Comparison of ENCODE assay signal across 23 cellular contexts in genomic region chr12:114396153-114396868, GRCh38. TPM values are rescaled to one million over a fixed set of nuclear protein-coding genes. Genes with fewer than 3 reads are reported as not detected.
DNase-seq lines count a peak whose midpoint lies in the region; ATAC-seq and TF ChIP-seq lines count a peak whose summit lies in the region.
"Had no signal": no experiment of that assay in that cellular context is flagged by ENCODE, and none has a peak within 500 bp of the region (broad histone marks: within the 10 kb centered on the region; RNA-seq: fewer than 3 reads in every experiment).

No MANE protein-coding gene starts in this region.

- no peak overlapping the region for H3K27ac ChIP-seq in GM23338 (ENCODE audit: low read depth)
- H3K27ac ChIP-seq: SJCRH30, transverse colon had no signal

- H4K20me1 ChIP-seq in GM23338 (replicated peaks; ENCODE audit: insufficient read depth): peaks cover 28% of the 10 kb centered on the region

- peak overlapping the region; percentile 46 for H3K4me3 ChIP-seq in GM23338
- H3K4me3 ChIP-seq: SJCRH30, transverse colon had no signal

- intact Hi-C loops in left ventricle myocardium superior (cut with micrococcal nuclease): no loop called here

- H3K27me3 ChIP-seq in GM23338 (ENCODE audit: insufficient read depth): peaks cover 100% of the 10 kb centered on the region

- H3K79me2 ChIP-seq in GM23338 (replicated peaks; ENCODE audit: insufficient read depth): no peaks in the 10 kb centered on the region

- no peak overlapping the region for H3K27ac Mint-ChIP-seq in GM23338
- H3K27ac Mint-ChIP-seq: activated naive CD8-positive, alpha-beta T cell treated with anti-CD3 and anti-CD28 coated beads, Interleukin-2, amount 10 ng/mL, durations not matched to agents 7 days and 5 days; activated T-helper 1 cell treated with anti-CD3 and anti-CD28 coated beads, Interleukin-12 subunit alpha, Interleukin-12 subunit beta, Interleukin-2, Interleukin-4 antibody, amounts not matched to agents 30 ng/mL and 10 ng/mL and 1 ng/mL, durations not matched to agents 14 hours and 24 hours and 36 hours; dendritic cell treated with granulocyte-macrophage colony-stimulating factor and Interleukin-4, amounts not matched to agents 40 ng/mL and 50 ng/mL, for 4 days; stimulated activated naive CD8-positive, alpha-beta T cell treated with anti-CD3 and anti-CD28 coated beads, Interleukin-15, Interleukin-2, amounts not matched to agents 100 ng/mL and 50 ng/mL, for 24 hours had no signal

- no peak overlapping the region for H2AFZ ChIP-seq in GM23338

- peaks cover 19% of the 10 kb centered on the region; the same call in 1 of the 2 replicates for H3F3A ChIP-seq in GM23338 (replicated peaks; ENCODE audit: low read depth)

- H3K4me1 Mint-ChIP-seq in GM23338: peaks cover 72% of the 10 kb centered on the region
- H3K4me1 Mint-ChIP-seq: activated naive CD8-positive, alpha-beta T cell treated with anti-CD3 and anti-CD28 coated beads, Interleukin-2, amount 10 ng/mL, durations not matched to agents 7 days and 5 days had no signal

- no peaks in the 10 kb centered on the region for H3K9me2 ChIP-seq in GM23338 (ENCODE audit: insufficient read depth)

- H3K27me3 Mint-ChIP-seq in GM23338 (ENCODE audit: insufficient read depth, low read depth, poor library complexity): peaks cover 88% of the 10 kb centered on the region

- no peaks in the 10 kb centered on the region; the same call in 2 of the 3 replicates for H3K36me3 Mint-ChIP-seq in GM23338 (ENCODE audit: low read depth)
- H3K36me3 Mint-ChIP-seq: activated naive CD8-positive, alpha-beta T cell treated with anti-CD3 and anti-CD28 coated beads, Interleukin-2, amount 10 ng/mL, durations not matched to agents 7 days and 5 days had no signal

- H3K4me3 Mint-ChIP-seq in GM23338: peak overlapping the region; percentile 50; the same call in 2 of the 3 replicates
- H3K4me3 Mint-ChIP-seq: activated naive CD8-positive, alpha-beta T cell treated with anti-CD3 and anti-CD28 coated beads, Interleukin-2, amount 10 ng/mL, durations not matched to agents 7 days and 5 days; activated T-helper 1 cell treated with anti-CD3 and anti-CD28 coated beads, Interleukin-12 subunit alpha, Interleukin-12 subunit beta, Interleukin-2, Interleukin-4 antibody, amounts not matched to agents 30 ng/mL and 10 ng/mL and 1 ng/mL, durations not matched to agents 14 hours and 24 hours and 36 hours; dendritic cell treated with granulocyte-macrophage colony-stimulating factor and Interleukin-4, amounts not matched to agents 40 ng/mL and 50 ng/mL, for 4 days; stimulated activated naive CD8-positive, alpha-beta T cell treated with anti-CD3 and anti-CD28 coated beads, Interleukin-15, Interleukin-2, amounts not matched to agents 100 ng/mL and 50 ng/mL, for 24 hours had no signal

- peak; percentile 39 for DNase-seq in GM23338 (ENCODE audit: low spot score)
- no peak for DNase-seq in left ventricle myocardium superior
- DNase-seq in retina: peak; percentile 80
- no peak for DNase-seq in activated T-cell treated with anti-CD3 and anti-CD28 coated beads, Interleukin-2, amount 50 U/mL, for 48 hours
- no peak for DNase-seq in T-helper 9 cell
- DNase-seq: activated CD8-positive, alpha-beta memory T cell treated with anti-CD3 and anti-CD28 coated beads for 24 hours; activated naive CD8-positive, alpha-beta T cell treated with anti-CD3 and anti-CD28 coated beads, Interleukin-2, amount 10 ng/mL, durations not matched to agents 7 days and 5 days; AML-193; NCI-H1436; OCI-M1; SJCRH30; stimulated activated CD4-positive, alpha-beta T cell treated with anti-CD3 and anti-CD28 coated beads, Interleukin-1b, Interleukin-23, amount 100 ng/mL, for 48 hours; transverse colon had no signal

- H3K36me3 ChIP-seq in GM23338 (ENCODE audit: insufficient read depth): no peaks in the 10 kb centered on the region
- H3K36me3 ChIP-seq: SJCRH30, transverse colon had no signal

- TF ChIP-seq CTCF in GM23338 (conservative IDR thresholded peaks at IDR 0.05; ENCODE audit: low read depth in 2 of 2): no peak

- H3K4me1 ChIP-seq in GM23338 (ENCODE audit: insufficient read depth): peaks cover 84% of the 10 kb centered on the region
- H3K4me1 ChIP-seq: SJCRH30, transverse colon had no signal

- ATAC-seq in GM23338: peak; percentile 7; the same call in 2 of the 3 replicates
- peak; percentile 31; the same call in 1 of the 3 replicates for ATAC-seq in SK-N-SH treated with all-trans-retinoic acid at 6 μM for 48 hours
- peak; percentile 20 for ATAC-seq in left ventricle myocardium superior
- ATAC-seq in GM19397 (IDR thresholded peaks at IDR 0.05; ENCODE audit: unreplicated experiment): no peak

- H3K4me2 ChIP-seq in GM23338: peak overlapping the region; percentile 75

- H3K9me3 Mint-ChIP-seq in GM23338: no peaks in the 10 kb centered on the region; the same call in 2 of the 3 replicates
- H3K9me3 Mint-ChIP-seq: activated naive CD8-positive, alpha-beta T cell treated with anti-CD3 and anti-CD28 coated beads, Interleukin-2, amount 10 ng/mL, durations not matched to agents 7 days and 5 days; activated T-helper 1 cell treated with anti-CD3 and anti-CD28 coated beads, Interleukin-12 subunit alpha, Interleukin-12 subunit beta, Interleukin-2, Interleukin-4 antibody, amounts not matched to agents 30 ng/mL and 10 ng/mL and 1 ng/mL, durations not matched to agents 14 hours and 24 hours and 36 hours; dendritic cell treated with granulocyte-macrophage colony-stimulating factor and Interleukin-4, amounts not matched to agents 40 ng/mL and 50 ng/mL, for 4 days; stimulated activated naive CD8-positive, alpha-beta T cell treated with anti-CD3 and anti-CD28 coated beads, Interleukin-15, Interleukin-2, amounts not matched to agents 100 ng/mL and 50 ng/mL, for 24 hours had no signal

TF ChIP-seq in GM23338, 12 proteins besides CTCF, POLR2A, EP300 and RAD21:
- TF ChIP-seq EZH2 (IDR thresholded peaks at IDR 0.05; ENCODE audit: low read depth, unreplicated experiment): peak; percentile 82
- TF ChIP-seq JUNB (IDR thresholded peaks at IDR 0.05; ENCODE audit: unreplicated experiment): no peak

TF ChIP-seq in SK-N-SH treated with all-trans-retinoic acid at 6 μM for 48 hours, 23 proteins besides CTCF, POLR2A, EP300 and RAD21:
- no peak for TF ChIP-seq POU6F1 (CRISPR knock-in tag; IDR thresholded peaks at IDR 0.05; ENCODE audit: borderline replicate concordance, low read depth)
- TF ChIP-seq GLIS3 (CRISPR knock-in tag; IDR thresholded peaks at IDR 0.05): no peak

RNA-seq across cellular contexts. Expression of gene TBX5, which starts 9.6 kb away (rescaled TPM):
- 0.21 TPM in 1 of 2 replicates, not detected in the other for total RNA-seq in GM23338 (2014; rRNA removed; shearing (Covaris generic))
- polyA plus RNA-seq in GM23338 (2016; fragmentation: Nextera tagmentation; extraction: Ambion mirVana): not detected in 2 replicates
- total RNA-seq in left ventricle myocardium superior: 73.5 TPM
- total RNA-seq: activated naive CD8-positive, alpha-beta T cell treated with anti-CD3 and anti-CD28 coated beads, Interleukin-2, amount 10 ng/mL, durations not matched to agents 7 days and 5 days; activated T-helper 1 cell treated with anti-CD3 and anti-CD28 coated beads, Interleukin-12 subunit alpha, Interleukin-12 subunit beta, Interleukin-2, Interleukin-4 antibody, amounts not matched to agents 30 ng/mL and 10 ng/mL and 1 ng/mL, durations not matched to agents 14 hours and 24 hours and 36 hours; frontal cortex; liver; M059J; omental fat pad; SJCRH30; T-helper 2 cell treated with Interferon-gamma antibody and Interleukin-4, amounts not matched to agents 100 ng/mL and 5 ng/mL, for 36 hours; transverse colon had no signal

Comparison
In these comparisons a context has a peak if more than half of its experiments do, and no peak if none do; other contexts are left out.
1. DNase-seq: peak in GM23338 (single experiment) and retina (single experiment); none in left ventricle myocardium superior (single experiment), activated T-cell treated with anti-CD3 and anti-CD28 coated beads, Interleukin-2, amount 50 U/mL, for 48 hours (0 of 2) and T-helper 9 cell (single experiment).
2. RNA of gene TBX5, which starts 9.6 kb away (total RNA-seq): 73.5 TPM in left ventricle myocardium superior (single experiment); 0.21 TPM in GM23338; every median in the first group is over 10 times any median in the second.